2 cellular contexts compared by ENCODE assay signal in genomic region chr14:103630364-103631108, GRCh38.
TF ChIP-seq lines count a peak whose summit lies in the region.

No MANE protein-coding gene starts in this region.

TF ChIP-seq in A549, 52 proteins besides CTCF, POLR2A, EP300 and RAD21 (continued from another document):
- TF ChIP-seq USF2 (IDR thresholded peaks at IDR 0.05) (no peak), RNF2 (IDR thresholded peaks at IDR 0.05; ENCODE audit: borderline replicate concordance, low read depth) (no peak)

TF ChIP-seq in GM12878, 131 proteins besides CTCF, POLR2A, EP300 and RAD21 (continued from another document):
- peak; percentile 43; the same call in 1 of the 2 replicates for TF ChIP-seq REST (IDR thresholded peaks at IDR 0.05; ENCODE audit: low read depth, low read length)
- no peak for TF ChIP-seq RBBP5 (conservative IDR thresholded peaks at IDR 0.05)
- TF ChIP-seq YY1 (IDR thresholded peaks at IDR 0.05; ENCODE audit: low read depth, low read length) = no peak
- TF ChIP-seq STAT1 (conservative IDR thresholded peaks at IDR 0.05) = no peak
- TF ChIP-seq CHD1 (IDR thresholded peaks at IDR 0.05; ENCODE audit: low read depth, low read length) = no peak
- no peak for TF ChIP-seq MTA2 (IDR thresholded peaks at IDR 0.05; ENCODE audit: low read depth)
- no peak for TF ChIP-seq ASH2L (IDR thresholded peaks at IDR 0.05; ENCODE audit: borderline replicate concordance, low read depth)
TF ChIP-seq in GM12878: peak in this region for 1.
